20 cellular contexts compared by ENCODE assay signal in the genomic region with DNA sequence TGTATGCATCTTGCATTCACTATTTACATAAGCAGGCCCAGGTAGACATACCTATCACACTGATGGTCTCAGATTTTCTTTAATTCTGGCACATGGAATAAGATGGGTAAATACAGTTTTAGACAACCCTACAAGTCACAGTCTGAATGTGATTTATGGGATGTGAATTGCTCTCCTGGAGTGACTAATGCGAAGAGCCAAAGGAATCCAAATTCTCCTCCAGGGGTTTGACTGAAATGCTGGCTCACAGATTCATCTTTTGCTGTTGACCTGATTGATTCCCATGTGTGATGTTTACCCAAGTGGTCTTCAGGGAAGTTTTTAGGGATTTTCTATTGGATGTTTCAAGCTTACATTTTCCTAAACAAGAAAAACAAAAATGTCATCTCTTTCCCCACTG.
"Had no signal": no experiment of that assay in that cellular context is flagged by ENCODE, and none has a peak within 500 bp of the region (broad histone marks: within the 10 kb centered on the region; RNA-seq: fewer than 3 reads in every experiment).

No MANE protein-coding gene starts in this region.

- H3K4me3 ChIP-seq: tibial nerve, vagina had no signal

- H3K36me3 ChIP-seq: tibial nerve, vagina had no signal

- DNase-seq: activated CD4-positive, alpha-beta T cell treated with anti-CD3 and anti-CD28 coated beads, Interleukin-2, amount 10 ng/mL, durations not matched to agents 7 days and 5 days; activated naive CD8-positive, alpha-beta T cell treated with anti-CD3 and anti-CD28 coated beads for 36 hours; aorta; dermis blood vessel endothelial cell; effector memory CD8-positive, alpha-beta T cell; erythroblast; glutamatergic neuron; hypothalamus; kidney; left ventricle myocardium superior; mesenchymal stem cell; nucleus accumbens; right cardiac atrium; small intestine; stimulated activated CD4-positive, alpha-beta T cell treated with anti-CD3 and anti-CD28 coated beads, Interleukin-4, amount 100 ng/mL, for 24 hours; stimulated activated naive CD4-positive, alpha-beta T cell; substantia nigra had no signal

- ATAC-seq: effector memory CD8-positive, alpha-beta T cell; foreskin keratinocyte; left ventricle myocardium superior; right cardiac atrium had no signal

- H3K4me1 ChIP-seq: foreskin keratinocyte, tibial nerve, vagina had no signal

- H3K27ac ChIP-seq: foreskin keratinocyte, tibial nerve, vagina had no signal

- H3K9me3 ChIP-seq: tibial nerve, vagina had no signal

- H3K27me3 ChIP-seq: foreskin keratinocyte, tibial nerve, vagina had no signal
